8 cellular contexts compared by ENCODE assay signal in genomic region chr20:4720121-4720976, GRCh38. TPM values are rescaled to one million over a fixed set of nuclear protein-coding genes. Genes with fewer than 3 reads are reported as not detected.
DNase-seq lines count a peak whose midpoint lies in the region; ATAC-seq, FAIRE-seq and TF ChIP-seq lines count a peak whose summit lies in the region.

No MANE protein-coding gene starts in this region.

- peaks cover 6% of the 10 kb centered on the region for H3K4me1 ChIP-seq in A673 (ENCODE audit: insufficient read depth, low read length, poor library complexity, severe bottlenecking)
- H3K4me1 ChIP-seq in keratinocyte (ENCODE audit: control insufficient read depth, extremely low read depth, insufficient read depth, low read length): peaks cover 3% of the 10 kb centered on the region

- POLR2A ChIA-PET in A673 (lab: Charles Lee; ENCODE audit: low non-redundant PET): no interaction called here
- POLR2A ChIA-PET in WTC11 (lab: Charles Lee): no interaction called here

- H3K27me3 ChIP-seq in A673 (replicated peaks; ENCODE audit: insufficient read depth, low read depth, low read length, poor library complexity) (no peaks in the 10 kb centered on the region), keratinocyte (ENCODE audit: control insufficient read depth, extremely low read depth, insufficient read depth, low read length) (peaks cover 4% of the 10 kb centered on the region)

- DNase-seq in A673 (ENCODE audit: low spot score) (peak; percentile 88), NCI-H2107 (lab: John Stamatoyannopoulos, UW) (peak; percentile 6), WTC11 (ENCODE audit: low spot score) (peak; percentile 75), cardiac fibroblast (ENCODE audit: low read depth in 2 of 2) (peak; percentile 81), keratinocyte (ENCODE audit: low read depth, low spot score) (no peak)
- DNase-seq in stimulated activated CD4-positive, alpha-beta T cell treated with anti-CD3 and anti-CD28 coated beads, Interleukin-1b, Interleukin-23, amount 100 ng/mL, for 1 hour (ENCODE audit: low read depth in 2 of 2): peak; percentile 39 to 54

- peaks cover 2% of the 10 kb centered on the region; the same call in 1 of the 2 replicates for H3K36me3 Mint-ChIP-seq in WTC11

- H3K4me2 ChIP-seq in keratinocyte (ENCODE audit: control insufficient read depth, extremely low read depth, insufficient read depth, low read depth, low read length): peak overlapping the region; percentile 67

- H3K27me3 Mint-ChIP-seq in WTC11 (ENCODE audit: low read depth): no peaks in the 10 kb centered on the region

- peak overlapping the region; percentile 58 for H3K27ac ChIP-seq in A673 (ENCODE audit: low read depth, low read length, poor library complexity, severe bottlenecking)
- no peak overlapping the region for H3K27ac ChIP-seq in keratinocyte (ENCODE audit: control insufficient read depth, insufficient read depth, low read length)

- H3K9ac ChIP-seq in keratinocyte (ENCODE audit: control insufficient read depth, extremely low read depth, insufficient read depth, low read length): no peak overlapping the region

- peak overlapping the region; percentile 90 for H3K27ac Mint-ChIP-seq in WTC11

- peak; percentile 56 for FAIRE-seq in keratinocyte (lab: Jason Lieb, UNC)

- TF ChIP-seq CTCF in A673 (conservative IDR thresholded peaks at IDR 0.05; ENCODE audit: low read depth, low read length): peak; percentile 82
- peak; percentile 48 for TF ChIP-seq CTCF in WTC11 (IDR thresholded peaks at IDR 0.05)
- TF ChIP-seq CTCF in cardiac fibroblast (IDR thresholded peaks at IDR 0.05; ENCODE audit: low read depth, low read length): peak; percentile 73
- TF ChIP-seq CTCF in keratinocyte (optimal IDR thresholded peaks at IDR 0.05 in 1 of 3, IDR thresholded peaks at IDR 0.05 in 1 of 3, conservative IDR thresholded peaks at IDR 0.05 in 1 of 3; ENCODE audit: extremely low read depth in 1 of 3, insufficient read depth in 2 of 3, low read length in 3 of 3): peak; percentile 75 to 80 (median 77)

- no peaks in the 10 kb centered on the region for H4K20me1 ChIP-seq in keratinocyte (ENCODE audit: control insufficient read depth, extremely low read depth, insufficient read depth, low read length)

- ATAC-seq in GM18505 (IDR thresholded peaks at IDR 0.05; ENCODE audit: unreplicated experiment) (peak; percentile 91), HG02973 (IDR thresholded peaks at IDR 0.05; ENCODE audit: unreplicated experiment) (peak; percentile 92), WTC11 (peak; percentile 78)

- CTCF ChIA-PET in A673 (lab: Charles Lee): interaction anchor here (1.8 kb wide), 1 partner anchor 107 kb away, joined by 11 read pairs; no protein-coding TSS in a partner anchor
- CTCF ChIA-PET in WTC11 (lab: Charles Lee): interaction anchor here (0.7 to 5.7 kb wide), 10 partner anchors 10 to 115 kb away, joined by 3 to 55 read pairs (median 4); no protein-coding TSS in a partner anchor

- no peaks in the 10 kb centered on the region for H3K9me1 ChIP-seq in keratinocyte (ENCODE audit: control insufficient read depth, extremely low read depth, insufficient read depth, low read length)

- peaks cover 20% of the 10 kb centered on the region for H3K4me1 Mint-ChIP-seq in WTC11

- H3K4me3 ChIP-seq in A673 (ENCODE audit: low read depth, low read length, poor library complexity, severe bottlenecking) (no peak overlapping the region), cardiac fibroblast (replicated peaks in 1 of 2; ENCODE audit: low read depth in 2 of 2, low read length in 2 of 2) (no peak overlapping the region), keratinocyte (ENCODE audit: control insufficient read depth in 2 of 3, extremely low read depth in 1 of 3, insufficient read depth in 2 of 3, low read depth in 1 of 3, low read length in 3 of 3) (peak overlapping the region in 1 of 3 experiments; percentile 43)

- H3K4me3 Mint-ChIP-seq in WTC11: 0 out of 2 replicates have a peak overlapping the region, but pooled peaks have one; percentile 4

- intact Hi-C loops in A673 (cut with micrococcal nuclease; ENCODE audit: unreplicated experiment): loop anchor here (1.0 to 2.0 kb wide), 3 partner anchors 106 to 612 kb away; no protein-coding TSS in a partner anchor

- H3K9me3 ChIP-seq in A673 (ENCODE audit: low read depth, low read length, poor library complexity, severe bottlenecking): no peaks in the 10 kb centered on the region
- H3K9me3 ChIP-seq in keratinocyte (ENCODE audit: control insufficient read depth, low read depth, low read length): no peaks in the 10 kb centered on the region

- peak; percentile 32 for TF ChIP-seq POLR2A in GM18505 (IDR thresholded peaks at IDR 0.05; ENCODE audit: borderline replicate concordance, extremely low read depth, insufficient read depth, insufficient read length)

- H3K79me2 ChIP-seq in keratinocyte (ENCODE audit: control insufficient read depth, insufficient read depth, low read length): no peaks in the 10 kb centered on the region

- H2AFZ ChIP-seq in keratinocyte (ENCODE audit: control insufficient read depth, low read length): no peak overlapping the region

- no TSS peak for BruUV-seq in A673 (replicated peaks; lab: Mats Ljungman, UMichigan)

- dilution Hi-C loops in keratinocyte (cut with MboI; ENCODE audit: extremely low pct_ligation_motif_present, low sequenced_read_pairs): no loop called here

- H3K36me3 ChIP-seq in A673 (ENCODE audit: insufficient read depth, low read length, poor library complexity, severe bottlenecking): no peaks in the 10 kb centered on the region
- H3K36me3 ChIP-seq in keratinocyte (ENCODE audit: control insufficient read depth in 2 of 2, extremely low read depth in 1 of 2, insufficient read depth in 2 of 2, low read length in 2 of 2): no peaks in the 10 kb centered on the region

- peaks cover 7% of the 10 kb centered on the region; the same call in 1 of the 2 replicates for H3K9me3 Mint-ChIP-seq in WTC11

TF ChIP-seq in WTC11, 78 proteins besides CTCF, POLR2A, EP300 and RAD21:
- TF ChIP-seq TCF7 (CRISPR knock-in tag; IDR thresholded peaks at IDR 0.05; ENCODE audit: low read depth) (no peak), GABPB1 (CRISPR knock-in tag; IDR thresholded peaks at IDR 0.05) (0 out of 2 replicates have a peak, but pooled peaks have one; percentile 13), SMAD3 (CRISPR knock-in tag; IDR thresholded peaks at IDR 0.05; ENCODE audit: borderline replicate concordance) (no peak)
- TF ChIP-seq, protein P1, sequence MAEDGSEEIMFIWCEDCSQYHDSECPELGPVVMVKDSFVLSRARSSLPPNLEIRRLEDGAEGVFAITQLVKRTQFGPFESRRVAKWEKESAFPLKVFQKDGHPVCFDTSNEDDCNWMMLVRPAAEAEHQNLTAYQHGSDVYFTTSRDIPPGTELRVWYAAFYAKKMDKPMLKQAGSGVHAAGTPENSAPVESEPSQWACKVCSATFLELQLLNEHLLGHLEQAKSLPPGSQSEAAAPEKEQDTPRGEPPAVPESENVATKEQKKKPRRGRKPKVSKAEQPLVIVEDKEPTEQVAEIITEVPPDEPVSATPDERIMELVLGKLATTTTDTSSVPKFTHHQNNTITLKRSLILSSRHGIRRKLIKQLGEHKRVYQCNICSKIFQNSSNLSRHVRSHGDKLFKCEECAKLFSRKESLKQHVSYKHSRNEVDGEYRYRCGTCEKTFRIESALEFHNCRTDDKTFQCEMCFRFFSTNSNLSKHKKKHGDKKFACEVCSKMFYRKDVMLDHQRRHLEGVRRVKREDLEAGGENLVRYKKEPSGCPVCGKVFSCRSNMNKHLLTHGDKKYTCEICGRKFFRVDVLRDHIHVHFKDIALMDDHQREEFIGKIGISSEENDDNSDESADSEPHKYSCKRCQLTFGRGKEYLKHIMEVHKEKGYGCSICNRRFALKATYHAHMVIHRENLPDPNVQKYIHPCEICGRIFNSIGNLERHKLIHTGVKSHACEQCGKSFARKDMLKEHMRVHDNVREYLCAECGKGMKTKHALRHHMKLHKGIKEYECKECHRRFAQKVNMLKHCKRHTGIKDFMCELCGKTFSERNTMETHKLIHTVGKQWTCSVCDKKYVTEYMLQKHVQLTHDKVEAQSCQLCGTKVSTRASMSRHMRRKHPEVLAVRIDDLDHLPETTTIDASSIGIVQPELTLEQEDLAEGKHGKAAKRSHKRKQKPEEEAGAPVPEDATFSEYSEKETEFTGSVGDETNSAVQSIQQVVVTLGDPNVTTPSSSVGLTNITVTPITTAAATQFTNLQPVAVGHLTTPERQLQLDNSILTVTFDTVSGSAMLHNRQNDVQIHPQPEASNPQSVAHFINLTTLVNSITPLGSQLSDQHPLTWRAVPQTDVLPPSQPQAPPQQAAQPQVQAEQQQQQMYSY (CRISPR knock-in tag; IDR thresholded peaks at IDR 0.05): peak; percentile 91

RNA-seq across cellular contexts. Expression of gene PRND, which starts 1.4 kb away (rescaled TPM):
- total RNA-seq in A673 (2021) (0.09 TPM in 1 of 2 replicates, not detected in the other), WTC11 (2021) (0.04 to 0.07 TPM in 2 of 3 replicates, not detected in the other)
- not detected in 3 replicates for polyA plus RNA-seq in keratinocyte
- not detected for polyA plus RNA-seq in keratinocyte (2011; ENCODE audit: low read depth)
- polyA plus RNA-seq in keratinocyte (2011; cell fraction: cytosol; rRNA removed): not detected in 2 replicates
- polyA plus RNA-seq in keratinocyte (2011; cell fraction: nucleus; rRNA removed): not detected in 2 replicates
- not detected in 2 replicates for polyA plus RNA-seq in keratinocyte (2012; ENCODE audit: low replicate concordance)
- polyA minus RNA-seq in keratinocyte: not detected in 3 replicates
- not detected for polyA minus RNA-seq in keratinocyte (2011; cell fraction: cytosol; rRNA and poly(A)+ RNA removed)
- polyA minus RNA-seq in keratinocyte (2011; cell fraction: nucleus; rRNA and poly(A)+ RNA removed): not detected in 2 replicates

RNA-seq across cellular contexts. Expression of gene PRNP, which starts 34.1 kb away (rescaled TPM):
- total RNA-seq in A673 (2021) (86.9 and 117 TPM in 2 replicates), WTC11 (2021) (14.8 to 16.8 TPM (median 15.6 TPM) in 3 replicates)
- 861 to 1,182 TPM (median 986 TPM) in 3 replicates for polyA plus RNA-seq in keratinocyte
- polyA plus RNA-seq in keratinocyte (2011; ENCODE audit: low read depth): 838 TPM
- 346 and 603 TPM in 2 replicates for polyA plus RNA-seq in keratinocyte (2011; cell fraction: cytosol; rRNA removed)
- polyA plus RNA-seq in keratinocyte (2011; cell fraction: nucleus; rRNA removed): 1,059 and 1,163 TPM in 2 replicates
- 545 and 662 TPM in 2 replicates for polyA plus RNA-seq in keratinocyte (2012; ENCODE audit: low replicate concordance)
- 912 to 1,016 TPM (median 913 TPM) in 3 replicates for polyA minus RNA-seq in keratinocyte
- 765 TPM for polyA minus RNA-seq in keratinocyte (2011; cell fraction: cytosol; rRNA and poly(A)+ RNA removed)
- polyA minus RNA-seq in keratinocyte (2011; cell fraction: nucleus; rRNA and poly(A)+ RNA removed): 512 and 771 TPM in 2 replicates
